ENCODE assay signal across 8 cellular contexts in genomic region chr15:40929730-40930429, GRCh38. TPM values are rescaled to one million over a fixed set of nuclear protein-coding genes. Genes with fewer than 3 reads are reported as not detected.
DNase-seq lines count a peak whose midpoint lies in the region; ATAC-seq and TF ChIP-seq lines count a peak whose summit lies in the region.

No MANE protein-coding gene starts in this region.

- no peak for TF ChIP-seq CTCF in DOHH2 (IDR thresholded peaks at IDR 0.05; ENCODE audit: low read depth, low read length, poor library complexity, severe bottlenecking)
- TF ChIP-seq CTCF in mammary epithelial cell (conservative IDR thresholded peaks at IDR 0.05 in 1 of 2, IDR thresholded peaks at IDR 0.05 in 1 of 2; ENCODE audit: extremely low read depth in 1 of 2, insufficient read depth in 1 of 2, low read depth in 1 of 2, low read length in 2 of 2): peak in 1 of 2 donors; percentile 11
- no peak for TF ChIP-seq CTCF in thyroid gland (IDR thresholded peaks at IDR 0.05)

- no peaks in the 10 kb centered on the region for H3K36me3 ChIP-seq in DOHH2 (ENCODE audit: control insufficient read depth, low read length)
- no peaks in the 10 kb centered on the region for H3K36me3 ChIP-seq in mammary epithelial cell (ENCODE audit: insufficient read depth, low read length)
- no peaks in the 10 kb centered on the region for H3K36me3 ChIP-seq in thyroid gland

- CTCF ChIA-PET in mammary epithelial cell (lab: Charles Lee; ENCODE audit: low non-redundant PET): interaction anchor here (0.5 to 1.1 kb wide), 6 partner anchors 11 to 261 kb away, joined by 3 to 20 read pairs (median 9); no protein-coding TSS in a partner anchor

- H3K4me3 ChIP-seq in DOHH2 (ENCODE audit: low read length) (peak overlapping the region; percentile 61), mammary epithelial cell (replicated peaks in 1 of 3; ENCODE audit: insufficient read depth in 1 of 3, low read depth in 2 of 3, low read length in 3 of 3) (peak overlapping the region; percentile 25 to 44 (median 35)), thyroid gland (replicated peaks in 1 of 3) (peak overlapping the region in 1 of 3 donors; percentile 45)

- H3F3A ChIP-seq in DOHH2 (ENCODE audit: control insufficient read depth, insufficient read depth): no peaks in the 10 kb centered on the region

- H3K27me3 ChIP-seq in DOHH2 (ENCODE audit: control insufficient read depth, low read length): peaks cover 70% of the 10 kb centered on the region
- H3K27me3 ChIP-seq in mammary epithelial cell (ENCODE audit: insufficient read depth, low read length): peaks cover 30% of the 10 kb centered on the region
- H3K27me3 ChIP-seq in thyroid gland: peaks cover 7% of the 10 kb centered on the region

- H2AFZ ChIP-seq in mammary epithelial cell (ENCODE audit: low read depth, low read length): peak overlapping the region; percentile 75

- no peaks in the 10 kb centered on the region; the same call in 1 of the 2 replicates for H4K20me1 ChIP-seq in DOHH2 (ENCODE audit: control insufficient read depth, insufficient read depth, low read depth, low read length)
- no peaks in the 10 kb centered on the region for H4K20me1 ChIP-seq in mammary epithelial cell (ENCODE audit: insufficient read depth, low read length)

- in situ Hi-C loops in mammary epithelial cell (cut with MboI; ENCODE audit: low sequenced_read_pairs in 2 of 2): no loop called here

- no TSS peak for BruUV-seq in mammary epithelial cell (replicated peaks; lab: Mats Ljungman, UMichigan)

- H3K9me2 ChIP-seq in DOHH2 (replicated peaks; ENCODE audit: control insufficient read depth, low read length): no peaks in the 10 kb centered on the region

- H3K27ac ChIP-seq in DOHH2 (ENCODE audit: low read depth, low read length): no peak overlapping the region
- no peak overlapping the region for H3K27ac ChIP-seq in mammary epithelial cell (ENCODE audit: insufficient read depth, low read depth, low read length)
- peak overlapping the region in 2 of 3 donors; percentile 29 to 56 for H3K27ac ChIP-seq in thyroid gland

- intact Hi-C loops in mammary epithelial cell (cut with micrococcal nuclease): loop anchor here (1.0 to 2.0 kb wide), 2 partner anchors 23 to 26 kb away; partner anchors contain the start of gene CHAC1
- intact Hi-C loops in thyroid gland (cut with DNase I): no loop called here

- H3K4me1 ChIP-seq in DOHH2 (ENCODE audit: control insufficient read depth, low read length): peaks cover 57% of the 10 kb centered on the region
- peaks cover 35% of the 10 kb centered on the region for H3K4me1 ChIP-seq in mammary epithelial cell (ENCODE audit: insufficient read depth, low read length)
- H3K4me1 ChIP-seq in thyroid gland: peaks cover 51 to 58% of the 10 kb centered on the region in 2 donors

- peak; percentile 16 for DNase-seq in NCI-H1105 (lab: John Stamatoyannopoulos, UW)
- peak; percentile 45 for DNase-seq in mammary epithelial cell
- no peak for DNase-seq in left lobe of liver (ENCODE audit: low spot score)
- DNase-seq in thyroid gland: peak; percentile 65 to 75
- DNase-seq in activated CD4-positive, CD25-positive, alpha-beta regulatory T cell (lab: John Stamatoyannopoulos, UW): no peak
- DNase-seq in NCI-H2029 treated with DMSO at 0.1 percent for 48 hours (lab: John Stamatoyannopoulos, UW): no peak

- H3K4me2 ChIP-seq in DOHH2 (ENCODE audit: low read length): peak overlapping the region; percentile 74
- H3K4me2 ChIP-seq in mammary epithelial cell (ENCODE audit: insufficient read depth, low read depth, low read length): peak overlapping the region; percentile 94

- H3K9me3 ChIP-seq in DOHH2 (ENCODE audit: control insufficient read depth, insufficient read depth, low read length) (no peaks in the 10 kb centered on the region), mammary epithelial cell (replicated peaks; ENCODE audit: insufficient read depth, low read length) (no peaks in the 10 kb centered on the region), thyroid gland (no peaks in the 10 kb centered on the region)

- 4% methylated on average over 5 of the region's 50 CpGs for WGBS in mammary epithelial cell (ENCODE audit: low coverage, missing lambda C conversion rate)
- 1 to 2% methylated on average over 24 to 28 of the region's 50 CpGs for WGBS in thyroid gland, 2 donors

- ATAC-seq in left lobe of liver (peak; percentile 54), GM21528 (IDR thresholded peaks at IDR 0.05; ENCODE audit: low FRiP score, unreplicated experiment) (no peak)

- H3K9ac ChIP-seq in mammary epithelial cell (ENCODE audit: insufficient read depth, low read length): no peak overlapping the region

- dilution Hi-C loops in mammary epithelial cell (cut with HindIII; ENCODE audit: low sequenced_read_pairs): no loop called here

- no peaks in the 10 kb centered on the region for H3K79me2 ChIP-seq in DOHH2 (ENCODE audit: control insufficient read depth, low read length)
- H3K79me2 ChIP-seq in mammary epithelial cell (ENCODE audit: insufficient read depth, low read length): no peaks in the 10 kb centered on the region

- no peak for TF ChIP-seq POLR2A in thyroid gland (IDR thresholded peaks at IDR 0.05)

RNA-seq across cellular contexts. Expression of gene DLL4, which starts 0.7 kb away (rescaled TPM):
- total RNA-seq in mammary epithelial cell (under 1 TPM in 1 of 2 donors, not detected in 1; under 0.01 TPM), left lobe of liver (3.7 TPM), thyroid gland (10 to 100 TPM in 3 of 4 donors, 1 to 10 TPM in 1; 6.8 to 27.1 (median 10.8) TPM)
- polyA plus RNA-seq in mammary epithelial cell: not detected
- not detected for polyA minus RNA-seq in mammary epithelial cell

RNA-seq across cellular contexts. Expression of gene CHAC1, which starts 23.4 kb away (rescaled TPM):
- total RNA-seq in mammary epithelial cell (100 to 1,000 TPM in 1 of 2 donors, 10 to 100 TPM in 1; 72.4 to 127 TPM), left lobe of liver (1.1 TPM), thyroid gland (1 to 10 TPM; 1.1 to 3.1 (median 1.8) TPM)
- 30.9 TPM for polyA plus RNA-seq in mammary epithelial cell
- 37.2 TPM for polyA minus RNA-seq in mammary epithelial cell

RNA-seq across cellular contexts. Expression of gene VPS18, which starts 35.6 kb away (rescaled TPM):
- total RNA-seq in mammary epithelial cell (10 to 100 TPM; 21.5 to 56.0 TPM), left lobe of liver (10.3 TPM), thyroid gland (10 to 100 TPM; 29.2 to 43.6 (median 37.2) TPM)
- 18.4 TPM for polyA plus RNA-seq in mammary epithelial cell
- polyA minus RNA-seq in mammary epithelial cell: 43.4 TPM

RNA-seq across cellular contexts. Expression of gene RHOV, which starts 55.8 kb away (rescaled TPM):
- total RNA-seq in mammary epithelial cell (under 1 TPM; 0.83 to 0.87 TPM), left lobe of liver (not detected), thyroid gland (under 1 TPM in 1 of 4 donors, not detected in 3; 0.29 TPM)
- polyA plus RNA-seq in mammary epithelial cell: 0.90 TPM
- polyA minus RNA-seq in mammary epithelial cell: not detected

Comparison
In these comparisons a context has a peak if more than half of its experiments do, and no peak if none do; other contexts are left out.
1. H3K27ac ChIP-seq: peak in thyroid gland (2 of 3); none in DOHH2 (single experiment) and mammary epithelial cell (single experiment).
2. DNase-seq: peak in NCI-H1105 (single experiment), mammary epithelial cell (single experiment) and thyroid gland (2 of 2); none in left lobe of liver (single experiment), activated CD4-positive, CD25-positive, alpha-beta regulatory T cell (0 of 4) and NCI-H2029 treated with DMSO at 0.1 percent for 48 hours (single experiment).
3. RNA of gene CHAC1, which starts 23.4 kb away (total RNA-seq): 72.4 to 127 TPM in mammary epithelial cell; 1.1 to 3.1 TPM in thyroid gland and 1.1 TPM in left lobe of liver (single experiment); every median in the first group is over 10 times any median in the second.